ENCODE assay signal across 11 cellular contexts in genomic region chr12:55060470-55060869, GRCh38. TPM values are rescaled to one million over a fixed set of nuclear protein-coding genes. Genes with fewer than 3 reads are reported as not detected.
DNase-seq lines count a peak whose midpoint lies in the region; ATAC-seq and TF ChIP-seq lines count a peak whose summit lies in the region.
"Had no signal": no experiment of that assay in that cellular context is flagged by ENCODE, and none has a peak within 500 bp of the region (broad histone marks: within the 10 kb centered on the region; RNA-seq: fewer than 3 reads in every experiment).

No MANE protein-coding gene starts in this region.

- 64 to 86% (median 76%) methylated on average over 2 of the region's 2 CpGs for WGBS in heart left ventricle, 4 donors

- no peaks in the 10 kb centered on the region for H3K9me3 Mint-ChIP-seq in activated T-cell treated with anti-CD3 and anti-CD28 coated beads, Interleukin-2, amount 50 U/mL, for 4 hours
- peaks cover 2% of the 10 kb centered on the region for H3K9me3 Mint-ChIP-seq in stimulated activated memory B cell treated with anti-CD40 and anti-IgM and Interleukin-4, amounts not matched to agents 10 μg/mL and 1 μg/mL and 100 μg/mL, for 72 hours

- no peak overlapping the region for H3K27ac ChIP-seq in RWPE1
- H3K27ac ChIP-seq in heart left ventricle = no peak overlapping the region
- H3K27ac ChIP-seq: SJSA1 had no signal

- CTCF ChIA-PET in RWPE1 (lab: Yijun Ruan, JAX) = no interaction called here

- peak; percentile 96 to 99 for ATAC-seq in activated T-cell treated with anti-CD3 and anti-CD28 coated beads, Interleukin-2, amount 50 U/mL, for 4 hours
- ATAC-seq in HG02970 (IDR thresholded peaks at IDR 0.05; ENCODE audit: low FRiP score, unreplicated experiment) (peak; percentile 98), heart left ventricle (no peak)
- peak; percentile 98 for ATAC-seq in stimulated activated memory B cell treated with anti-CD40 and anti-IgM and Interleukin-4, amounts not matched to agents 10 μg/mL and 1 μg/mL and 100 μg/mL, for 72 hours

- intact Hi-C loops in heart left ventricle (cut with DNase I) = loop anchor here in 1 of 10 donors (10.0 kb wide), 1 partner anchor 316 kb away; no protein-coding TSS in a partner anchor

- H3K4me1 ChIP-seq in heart left ventricle = no peaks in the 10 kb centered on the region
- H3K4me1 ChIP-seq: SJSA1 had no signal

- H3K27me3 Mint-ChIP-seq in activated T-cell treated with anti-CD3 and anti-CD28 coated beads, Interleukin-2, amount 50 U/mL, for 4 hours (ENCODE audit: low read depth) = no peaks in the 10 kb centered on the region
- H3K27me3 Mint-ChIP-seq in stimulated activated memory B cell treated with anti-CD40 and anti-IgM and Interleukin-4, amounts not matched to agents 10 μg/mL and 1 μg/mL and 100 μg/mL, for 72 hours = peaks cover 18% of the 10 kb centered on the region

- peaks cover 0 to 41% (median 14%) of the 10 kb centered on the region in 9 donors for H3K27me3 ChIP-seq in heart left ventricle

- peak overlapping the region; percentile 12 for H3K27ac Mint-ChIP-seq in stimulated activated memory B cell treated with anti-CD40 and anti-IgM and Interleukin-4, amounts not matched to agents 10 μg/mL and 1 μg/mL and 100 μg/mL, for 72 hours

- H3K4me1 Mint-ChIP-seq in activated T-cell treated with anti-CD3 and anti-CD28 coated beads, Interleukin-2, amount 50 U/mL, for 4 hours (ENCODE audit: low read depth) = peaks cover 8% of the 10 kb centered on the region
- peaks cover 13% of the 10 kb centered on the region for H3K4me1 Mint-ChIP-seq in stimulated activated memory B cell treated with anti-CD40 and anti-IgM and Interleukin-4, amounts not matched to agents 10 μg/mL and 1 μg/mL and 100 μg/mL, for 72 hours

- TF ChIP-seq CTCF in RWPE1 (conservative IDR thresholded peaks at IDR 0.05; ENCODE audit: low read depth) = no peak
- no peak for TF ChIP-seq CTCF in heart left ventricle (IDR thresholded peaks at IDR 0.05)

- TF ChIP-seq POLR2A in heart left ventricle (IDR thresholded peaks at IDR 0.05) = no peak

- no peak for DNase-seq in activated T-cell treated with anti-CD3 and anti-CD28 coated beads, Interleukin-2, amount 50 U/mL, for 4 hours
- DNase-seq in activated T-cell treated with anti-CD3 and anti-CD28 coated beads, Interleukin-2, amount 50 U/mL, for 1 hour = no peak
- DNase-seq in RWPE1 (ENCODE audit: low spot score) (peak; percentile 12), middle frontal gyrus (ENCODE audit: extremely low spot score, low spot score) (no peak), heart left ventricle (no peak), dermis blood vessel endothelial cell (no peak)
- DNase-seq: C1 segment of cervical spinal cord had no signal

- POLR2A ChIA-PET in RWPE1 (lab: Yijun Ruan, JAX; ENCODE audit: low non-redundant PET) = no interaction called here

- H3K36me3 ChIP-seq in heart left ventricle = no peaks in the 10 kb centered on the region
- H3K36me3 ChIP-seq: SJSA1 had no signal

- H3K9me3 ChIP-seq in heart left ventricle = no peaks in the 10 kb centered on the region
- H3K9me3 ChIP-seq: SJSA1 had no signal

- no peak overlapping the region for H3K4me3 Mint-ChIP-seq in activated T-cell treated with anti-CD3 and anti-CD28 coated beads, Interleukin-2, amount 50 U/mL, for 4 hours
- no peak overlapping the region for H3K4me3 Mint-ChIP-seq in stimulated activated memory B cell treated with anti-CD40 and anti-IgM and Interleukin-4, amounts not matched to agents 10 μg/mL and 1 μg/mL and 100 μg/mL, for 72 hours

- H3K4me3 ChIP-seq in heart left ventricle = no peak overlapping the region
- H3K4me3 ChIP-seq: SJSA1 had no signal

- H3K36me3 Mint-ChIP-seq in activated T-cell treated with anti-CD3 and anti-CD28 coated beads, Interleukin-2, amount 50 U/mL, for 4 hours (ENCODE audit: insufficient read depth) = no peaks in the 10 kb centered on the region
- no peaks in the 10 kb centered on the region for H3K36me3 Mint-ChIP-seq in stimulated activated memory B cell treated with anti-CD40 and anti-IgM and Interleukin-4, amounts not matched to agents 10 μg/mL and 1 μg/mL and 100 μg/mL, for 72 hours

RNA-seq across cellular contexts. Expression of gene NEUROD4, which starts 40.7 kb away (rescaled TPM):
- total RNA-seq in activated T-cell treated with anti-CD3 and anti-CD28 coated beads, Interleukin-2, amount 50 U/mL, for 4 hours = not detected
- not detected for total RNA-seq in heart left ventricle
- polyA plus RNA-seq in heart left ventricle = not detected
- not detected in 2 replicates for total RNA-seq in dermis blood vessel endothelial cell
- total RNA-seq: endothelial cell of umbilical vein, SJSA1 had no signal
- polyA plus RNA-seq: endothelial cell of umbilical vein had no signal

Comparison
In these comparisons a context has a peak if more than half of its experiments do, and no peak if none do; other contexts are left out.
1. ATAC-seq: peak in activated T-cell treated with anti-CD3 and anti-CD28 coated beads, Interleukin-2, amount 50 U/mL, for 4 hours (2 of 2), HG02970 (single experiment) and stimulated activated memory B cell treated with anti-CD40 and anti-IgM and Interleukin-4, amounts not matched to agents 10 μg/mL and 1 μg/mL and 100 μg/mL, for 72 hours (single experiment); none in heart left ventricle (0 of 4).